18 cellular contexts compared by ENCODE assay signal in the genomic region with DNA sequence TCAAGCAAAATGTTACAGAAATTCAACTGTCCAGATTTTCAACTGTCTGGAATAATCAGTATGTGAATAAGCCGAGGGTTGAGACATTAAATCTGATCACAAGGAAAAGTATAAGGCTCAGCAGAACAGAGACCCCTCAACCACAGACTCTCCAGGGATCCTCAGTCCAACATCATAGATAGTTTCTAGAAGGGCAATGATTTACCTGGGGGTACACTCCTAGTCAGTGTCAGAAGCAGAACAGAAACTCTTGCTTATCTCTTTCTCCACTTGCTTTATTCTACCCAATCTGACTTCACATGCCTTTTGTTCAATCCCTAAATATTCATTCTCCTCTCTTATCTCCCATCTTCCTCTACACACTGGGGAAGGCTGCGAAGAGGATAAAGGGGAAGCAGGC.
DNase-seq lines count a peak whose midpoint lies in the region; ATAC-seq and FAIRE-seq lines count a peak whose summit lies in the region.
"Had no signal": no experiment of that assay in that cellular context is flagged by ENCODE, and none has a peak within 500 bp of the region (broad histone marks: within the 10 kb centered on the region; RNA-seq: fewer than 3 reads in every experiment).

No MANE protein-coding gene starts in this region.

- ATAC-seq in GM21786 (IDR thresholded peaks at IDR 0.05; ENCODE audit: unreplicated experiment) (peak; percentile 44), HG03139 (IDR thresholded peaks at IDR 0.05; ENCODE audit: unreplicated experiment) (peak; percentile 68), GM21360 (IDR thresholded peaks at IDR 0.05; ENCODE audit: unreplicated experiment) (no peak)
- peak; percentile 60 to 71 for ATAC-seq in stimulated activated naive B cell treated with anti-CD40 and anti-IgM and Interleukin-4, amounts not matched to agents 10 μg/mL and 1 μg/mL and 100 μg/mL, for 72 hours (replicated peaks)

- no peaks in the 10 kb centered on the region for H3K36me3 Mint-ChIP-seq in stimulated activated naive B cell treated with anti-CD40 and anti-IgM and Interleukin-4, amounts not matched to agents 10 μg/mL and 1 μg/mL and 100 μg/mL, for 72 hours
- H3K36me3 Mint-ChIP-seq: brain, mesothelial cell of epicardium, neural progenitor cell had no signal

- peak; percentile 95 for FAIRE-seq in GM19239 (lab: Jason Lieb, UNC)
- FAIRE-seq: GM12892 had no signal

- no peak overlapping the region for H3K4me3 Mint-ChIP-seq in stimulated activated naive B cell treated with anti-CD40 and anti-IgM and Interleukin-4, amounts not matched to agents 10 μg/mL and 1 μg/mL and 100 μg/mL, for 72 hours
- H3K4me3 Mint-ChIP-seq: activated naive CD4-positive, alpha-beta T cell treated with anti-CD3 and anti-CD28 coated beads, Interleukin-2, amount 50 U/mL, for 24 hours; brain; mesothelial cell of epicardium; neural progenitor cell had no signal

- H3K27ac Mint-ChIP-seq in stimulated activated naive B cell treated with anti-CD40 and anti-IgM and Interleukin-4, amounts not matched to agents 10 μg/mL and 1 μg/mL and 100 μg/mL, for 72 hours: no peak overlapping the region
- H3K27ac Mint-ChIP-seq: activated naive CD4-positive, alpha-beta T cell treated with anti-CD3 and anti-CD28 coated beads, Interleukin-2, amount 50 U/mL, for 24 hours; brain; mesothelial cell of epicardium; neural progenitor cell had no signal

- DNase-seq in GM19239 (ENCODE audit: insufficient read length, low spot score) (no peak), NCI-H1092 treated with DMSO at 0.1 percent for 48 hours (lab: John Stamatoyannopoulos, UW) (no peak)
- DNase-seq in stimulated activated naive B cell treated with anti-CD40 and anti-IgM and Interleukin-4, amounts not matched to agents 10 μg/mL and 1 μg/mL and 100 μg/mL, for 72 hours: no peak
- DNase-seq in activated CD4-positive, CD25-positive, alpha-beta regulatory T cell treated with anti-CD3 and anti-CD28 coated beads, Interleukin-2, amount 50 U/mL, for 72 hours: no peak
- DNase-seq: activated CD4-positive, alpha-beta T cell treated with anti-CD3 and anti-CD28 coated beads for 4 hours; cortex of kidney; foreskin fibroblast; GDM1; NCI-H1417 treated with DMSO at 0.1 percent for 48 hours; NCI-H2171 had no signal

- H3K4me1 Mint-ChIP-seq in stimulated activated naive B cell treated with anti-CD40 and anti-IgM and Interleukin-4, amounts not matched to agents 10 μg/mL and 1 μg/mL and 100 μg/mL, for 72 hours: no peaks in the 10 kb centered on the region
- H3K4me1 Mint-ChIP-seq: mesothelial cell of epicardium, neural progenitor cell had no signal

- no peaks in the 10 kb centered on the region for H3K9me3 Mint-ChIP-seq in stimulated activated naive B cell treated with anti-CD40 and anti-IgM and Interleukin-4, amounts not matched to agents 10 μg/mL and 1 μg/mL and 100 μg/mL, for 72 hours
- H3K9me3 Mint-ChIP-seq: activated naive CD4-positive, alpha-beta T cell treated with anti-CD3 and anti-CD28 coated beads, Interleukin-2, amount 50 U/mL, for 24 hours; brain; neural progenitor cell had no signal

- peaks cover 36 to 37% of the 10 kb centered on the region in 2 donors for H3K27me3 Mint-ChIP-seq in stimulated activated naive B cell treated with anti-CD40 and anti-IgM and Interleukin-4, amounts not matched to agents 10 μg/mL and 1 μg/mL and 100 μg/mL, for 72 hours
- H3K27me3 Mint-ChIP-seq: activated naive CD4-positive, alpha-beta T cell treated with anti-CD3 and anti-CD28 coated beads, Interleukin-2, amount 50 U/mL, for 24 hours had no signal
